In the genomic region with DNA sequence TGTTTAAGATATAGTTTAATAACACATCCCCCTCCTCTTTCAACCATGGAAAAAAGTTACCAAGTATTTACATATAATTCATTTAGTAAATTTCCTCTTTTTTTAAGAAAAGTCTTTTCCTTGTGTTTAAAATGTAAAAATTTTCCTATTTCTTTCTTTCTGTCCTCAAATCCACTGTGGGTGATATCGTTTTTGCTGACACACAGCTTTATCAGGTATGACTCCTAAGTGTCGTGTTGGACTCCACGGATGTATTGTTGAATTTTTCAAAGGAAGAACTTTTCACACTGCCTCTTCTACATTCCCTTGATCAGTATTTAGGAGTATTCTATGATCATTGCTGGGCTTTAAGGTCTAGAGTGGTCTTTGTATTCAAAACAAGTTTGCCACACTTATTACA, we compare ENCODE assay signal across 1 cellular context.
A peak's percentile ranks its signal among the peaks of the same experiment; 100 is the strongest.
TF ChIP-seq lines count a peak whose summit lies in the region.

No MANE protein-coding gene starts in this region.

TF ChIP-seq in K562, 482 proteins besides CTCF, POLR2A, EP300 and RAD21:
- TF ChIP-seq SREBF2 (CRISPR knock-in tag; IDR thresholded peaks at IDR 0.05) (no peak), MAFF (IDR thresholded peaks at IDR 0.05; ENCODE audit: low read length) (peak; percentile 69), SLC30A9 (CRISPR knock-in tag; IDR thresholded peaks at IDR 0.05) (no peak), ELF4 (CRISPR knock-in tag; IDR thresholded peaks at IDR 0.05) (no peak), MAFK (IDR thresholded peaks at IDR 0.05; ENCODE audit: low read length) (peak; percentile 74), ZNF316 (IDR thresholded peaks at IDR 0.05) (peak; percentile 79), JUN (IDR thresholded peaks at IDR 0.05; ENCODE audit: borderline replicate concordance, low read depth, low read length) (no peak), JUN (CRISPR knock-in tag; IDR thresholded peaks at IDR 0.05; ENCODE audit: borderline replicate concordance) (no peak), C11orf30 (IDR thresholded peaks at IDR 0.05; ENCODE audit: low read depth) (peak; percentile 70), MAFG (tag; conservative IDR thresholded peaks at IDR 0.05) (peak; percentile 77), DMBX1 (CRISPR knock-in tag; IDR thresholded peaks at IDR 0.05; ENCODE audit: borderline replicate concordance) (no peak)
- TF ChIP-seq, protein P1, sequence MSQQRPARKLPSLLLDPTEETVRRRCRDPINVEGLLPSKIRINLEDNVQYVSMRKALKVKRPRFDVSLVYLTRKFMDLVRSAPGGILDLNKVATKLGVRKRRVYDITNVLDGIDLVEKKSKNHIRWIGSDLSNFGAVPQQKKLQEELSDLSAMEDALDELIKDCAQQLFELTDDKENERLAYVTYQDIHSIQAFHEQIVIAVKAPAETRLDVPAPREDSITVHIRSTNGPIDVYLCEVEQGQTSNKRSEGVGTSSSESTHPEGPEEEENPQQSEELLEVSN (IDR thresholded peaks at IDR 0.05; ENCODE audit: borderline replicate concordance in 1 of 2, extremely low read depth in 1 of 2, insufficient read depth in 1 of 2, insufficient read length in 1 of 2, low read depth in 1 of 2, low read length in 1 of 2, poor library complexity in 1 of 2, severe bottlenecking in 1 of 2) = no peak
